In genomic region chr5:58459860-58460726, GRCh38 we compare ENCODE assay signal across 8 cellular contexts. TPM values are rescaled to one million over a fixed set of nuclear protein-coding genes. Genes with fewer than 3 reads are reported as not detected.
A peak's percentile ranks its signal among the peaks of the same experiment; 100 is the strongest.
DNase-seq lines count a peak whose midpoint lies in the region; ATAC-seq and TF ChIP-seq lines count a peak whose summit lies in the region.

PLK2 (minus strand) TSS chr5:58460086; CDS start chr5:58459959, 127 bp downstream.

- peak within 1 kb of the TSS; percentile 70 for H3K4me3 Mint-ChIP-seq in activated CD8-positive, alpha-beta memory T cell treated with anti-CD3 and anti-CD28 coated beads, Interleukin-2, amount 10 ng/mL, durations not matched to agents 7 days and 5 days

- no peaks in the 10 kb centered on the region for H3K36me3 Mint-ChIP-seq in activated CD8-positive, alpha-beta memory T cell treated with anti-CD3 and anti-CD28 coated beads, Interleukin-2, amount 10 ng/mL, durations not matched to agents 7 days and 5 days

- H3K9ac ChIP-seq in endocrine pancreas (ENCODE audit: control insufficient read depth, insufficient read depth, low read length) = peak within 1 kb of the TSS; percentile 84

- no peaks in the 10 kb centered on the region for H3K9me3 Mint-ChIP-seq in activated CD8-positive, alpha-beta memory T cell treated with anti-CD3 and anti-CD28 coated beads, Interleukin-2, amount 10 ng/mL, durations not matched to agents 7 days and 5 days (ENCODE audit: low read depth)

- H3K9me3 ChIP-seq in endocrine pancreas (ENCODE audit: control insufficient read depth, low read length) = no peaks in the 10 kb centered on the region

- peak; percentile 91 for DNase-seq in AG09319 (ENCODE audit: extremely low read depth, low read depth)
- DNase-seq in NCI-H774 (lab: John Stamatoyannopoulos, UW) = peak; percentile 73
- DNase-seq in activated CD8-positive, alpha-beta memory T cell treated with anti-CD3 and anti-CD28 coated beads, Interleukin-2, amount 10 ng/mL, durations not matched to agents 7 days and 5 days = peak; percentile 85
- DNase-seq in mesenteric fat pad (ENCODE audit: low spot score) = peak; percentile 99
- DNase-seq in stimulated activated CD8-positive, alpha-beta memory T cell treated with anti-CD3 and anti-CD28 coated beads, Interleukin-15, amount 100 ng/mL, for 1 hour (ENCODE audit: low read depth) = peak; percentile 85

- peak within 1 kb of the TSS; percentile 100 for H3K4me3 ChIP-seq in endocrine pancreas (ENCODE audit: control insufficient read depth, insufficient read depth, low read length)

- H3K27ac Mint-ChIP-seq in activated CD8-positive, alpha-beta memory T cell treated with anti-CD3 and anti-CD28 coated beads, Interleukin-2, amount 10 ng/mL, durations not matched to agents 7 days and 5 days = peak within 1 kb of the TSS; percentile 52

- H3K27me3 Mint-ChIP-seq in activated CD8-positive, alpha-beta memory T cell treated with anti-CD3 and anti-CD28 coated beads, Interleukin-2, amount 10 ng/mL, durations not matched to agents 7 days and 5 days = peaks cover 34% of the 10 kb centered on the region

- peaks cover 28% of the 10 kb centered on the region for H3K4me1 ChIP-seq in endocrine pancreas (ENCODE audit: control insufficient read depth, insufficient read depth, low read length)

- ATAC-seq in GM18868 (IDR thresholded peaks at IDR 0.05; ENCODE audit: unreplicated experiment) (peak; percentile 75), HG03097 (IDR thresholded peaks at IDR 0.05; ENCODE audit: low FRiP score, unreplicated experiment) (peak; percentile 74)
- ATAC-seq in activated CD8-positive, alpha-beta memory T cell treated with anti-CD3 and anti-CD28 coated beads, Interleukin-2, amount 10 ng/mL, durations not matched to agents 7 days and 5 days = peak; percentile 81

- peaks cover 19% of the 10 kb centered on the region for H3K4me1 Mint-ChIP-seq in activated CD8-positive, alpha-beta memory T cell treated with anti-CD3 and anti-CD28 coated beads, Interleukin-2, amount 10 ng/mL, durations not matched to agents 7 days and 5 days

- no peaks in the 10 kb centered on the region for H3K27me3 ChIP-seq in endocrine pancreas (ENCODE audit: control insufficient read depth, insufficient read depth, low read length)

- CTCF ChIA-PET in activated CD8-positive, alpha-beta memory T cell treated with anti-CD3 and anti-CD28 coated beads, Interleukin-2, amount 10 ng/mL, durations not matched to agents 7 days and 5 days (lab: Charles Lee) = interaction anchor here (0.9 to 4.1 kb wide), 13 partner anchors 12 to 1164 kb away, joined by 3 to 34 read pairs (median 4); no protein-coding TSS in a partner anchor

- TF ChIP-seq CTCF in AG09319 (IDR thresholded peaks at IDR 0.05; ENCODE audit: low read depth, low read length) = peak; percentile 35

- H3K36me3 ChIP-seq in endocrine pancreas (ENCODE audit: control insufficient read depth, insufficient read depth, low read length) = peaks cover 17% of the 10 kb centered on the region

RNA-seq across cellular contexts. Expression of gene PLK2, which starts in this region (rescaled TPM):
- 1 to 10 TPM; 4.9 to 7.5 TPM for total RNA-seq in activated CD8-positive, alpha-beta memory T cell treated with anti-CD3 and anti-CD28 coated beads, Interleukin-2, amount 10 ng/mL, durations not matched to agents 7 days and 5 days
- total RNA-seq in mesenteric fat pad = 23.7 TPM

Comparison
In these comparisons a context has a peak if more than half of its experiments do, and no peak if none do; other contexts are left out.
1. Peak in every context shown above with its lines: DNase-seq, ATAC-seq and H3K4me3 ChIP-seq.